In genomic region chr9:83980395-83981125, GRCh38 we compare ENCODE assay signal across 8 cellular contexts. TPM values are rescaled to one million over a fixed set of nuclear protein-coding genes. Genes with fewer than 3 reads are reported as not detected.
DNase-seq lines count a peak whose midpoint lies in the region; ATAC-seq, FAIRE-seq and TF ChIP-seq lines count a peak whose summit lies in the region.

Gene RMI1, plus strand, starts transcription at chr9:83980805. Its CDS starts 20,182 bp downstream, at chr9:84000987.

- no peaks in the 10 kb centered on the region for H3F3A ChIP-seq in Loucy (ENCODE audit: low read depth)

- peaks cover 37% of the 10 kb centered on the region for H3K36me3 ChIP-seq in Loucy (ENCODE audit: insufficient read depth, low read length)

- H3K27me3 Mint-ChIP-seq in nephron progenitor cell (ENCODE audit: low read depth, poor library complexity), result no peaks in the 10 kb centered on the region
- no peaks in the 10 kb centered on the region for H3K27me3 Mint-ChIP-seq in stimulated activated naive CD8-positive, alpha-beta T cell treated with anti-CD3 and anti-CD28 coated beads, Interleukin-15, amount 100 ng/mL, for 72 hours

- no peaks in the 10 kb centered on the region for H3K9me2 ChIP-seq in Loucy (replicated peaks; ENCODE audit: low read depth, low read length)

- peak within 1 kb of the TSS; percentile 68 for H2AFZ ChIP-seq in Loucy (ENCODE audit: low read length)

- H3K27ac Mint-ChIP-seq in nephron progenitor cell, result peak within 1 kb of the TSS; percentile 100
- peak within 1 kb of the TSS; percentile 97 to 100 for H3K27ac Mint-ChIP-seq in stimulated activated naive CD8-positive, alpha-beta T cell treated with anti-CD3 and anti-CD28 coated beads, Interleukin-15, amount 100 ng/mL, for 72 hours

- peaks cover 46% of the 10 kb centered on the region for H3K4me1 Mint-ChIP-seq in nephron progenitor cell
- peaks cover 43% of the 10 kb centered on the region for H3K4me1 Mint-ChIP-seq in stimulated activated naive CD8-positive, alpha-beta T cell treated with anti-CD3 and anti-CD28 coated beads, Interleukin-15, amount 100 ng/mL, for 72 hours

- TF ChIP-seq CTCF in Loucy (conservative IDR thresholded peaks at IDR 0.05; ENCODE audit: low read length) (no peak; the same call in 1 of the 2 replicates), fibroblast of the aortic adventitia (IDR thresholded peaks at IDR 0.05; ENCODE audit: insufficient read depth, low read length) (no peak), nephron progenitor cell (IDR thresholded peaks at IDR 0.05) (no peak)

- H3K4me2 ChIP-seq in Loucy (ENCODE audit: low read depth, low read length, poor library complexity, severe bottlenecking), result peak within 1 kb of the TSS; percentile 82

- peak within 1 kb of the TSS; percentile 100 for H3K9ac ChIP-seq in Loucy (ENCODE audit: low read depth, low read length, poor library complexity, severe bottlenecking)

- peaks cover 67% of the 10 kb centered on the region for H4K20me1 ChIP-seq in Loucy (ENCODE audit: insufficient read depth, low read length, poor library complexity, severe bottlenecking)

- DNase-seq in ELR (ENCODE audit: low read depth), result peak; percentile 100
- peak; percentile 91 for DNase-seq in H54 (ENCODE audit: insufficient read length, low spot score)
- DNase-seq in activated effector memory CD4-positive, alpha-beta T cell treated with Interleukin-2 at 50 U/mL for 16 hours, result peak; percentile 98
- DNase-seq in fibroblast of the aortic adventitia (ENCODE audit: low read depth), result peak; percentile 98
- DNase-seq in nephron progenitor cell, result peak; percentile 99
- peak; percentile 97 to 98 for DNase-seq in stimulated activated naive CD8-positive, alpha-beta T cell treated with anti-CD3 and anti-CD28 coated beads, Interleukin-15, amount 100 ng/mL, for 72 hours

- H3K4me3 ChIP-seq in Loucy (ENCODE audit: low read length, poor library complexity, severe bottlenecking) (peak within 1 kb of the TSS; percentile 82), fibroblast of the aortic adventitia (ENCODE audit: low read depth, low read length) (peak within 1 kb of the TSS; percentile 99)

- H3K9me3 ChIP-seq in Loucy (ENCODE audit: insufficient read depth, low read depth, low read length), result no peaks in the 10 kb centered on the region

- peaks cover 48% of the 10 kb centered on the region for H3K36me3 Mint-ChIP-seq in nephron progenitor cell (ENCODE audit: low read depth)

- peak; percentile 93 for FAIRE-seq in H54 (lab: Jason Lieb, UNC)

- peak; percentile 83 for ATAC-seq in stimulated activated naive CD8-positive, alpha-beta T cell treated with anti-CD3 and anti-CD28 coated beads, Interleukin-15, amount 100 ng/mL, for 72 hours

- TF ChIP-seq POLR2A in H54 (IDR thresholded peaks at IDR 0.05; ENCODE audit: low read depth, low read length), result peak; percentile 71
- peak; percentile 88 for TF ChIP-seq POLR2A in Raji (IDR thresholded peaks at IDR 0.05; ENCODE audit: insufficient read depth, low read depth, low read length)

- peaks cover 13% of the 10 kb centered on the region for H3K27me3 ChIP-seq in Loucy (ENCODE audit: insufficient read depth, low read length, poor library complexity, severe bottlenecking)

- H3K9me3 Mint-ChIP-seq in nephron progenitor cell, result peaks cover 3% of the 10 kb centered on the region
- H3K9me3 Mint-ChIP-seq in stimulated activated naive CD8-positive, alpha-beta T cell treated with anti-CD3 and anti-CD28 coated beads, Interleukin-15, amount 100 ng/mL, for 72 hours, result no peaks in the 10 kb centered on the region

- peaks cover 95% of the 10 kb centered on the region for H3K79me2 ChIP-seq in Loucy (ENCODE audit: insufficient read depth, low read length)

- peaks cover 57% of the 10 kb centered on the region for H3K4me1 ChIP-seq in Loucy (ENCODE audit: insufficient read depth, low read length, poor library complexity, severe bottlenecking)

- peak within 1 kb of the TSS; percentile 98 for H3K4me3 Mint-ChIP-seq in nephron progenitor cell
- H3K4me3 Mint-ChIP-seq in stimulated activated naive CD8-positive, alpha-beta T cell treated with anti-CD3 and anti-CD28 coated beads, Interleukin-15, amount 100 ng/mL, for 72 hours, result peak within 1 kb of the TSS; percentile 84 to 97

RNA-seq across cellular contexts. Expression of gene RMI1, which starts in this region (rescaled TPM):
- 1.2 and 17.0 TPM in 2 replicates for total RNA-seq in fibroblast of the aortic adventitia (ENCODE audit: low replicate concordance)

Comparison
In these comparisons a context has a peak if more than half of its experiments do, and no peak if none do; other contexts are left out.
1. Peak in every context shown above with its lines: DNase-seq, ATAC-seq and H3K4me3 ChIP-seq.